In the genomic region with DNA sequence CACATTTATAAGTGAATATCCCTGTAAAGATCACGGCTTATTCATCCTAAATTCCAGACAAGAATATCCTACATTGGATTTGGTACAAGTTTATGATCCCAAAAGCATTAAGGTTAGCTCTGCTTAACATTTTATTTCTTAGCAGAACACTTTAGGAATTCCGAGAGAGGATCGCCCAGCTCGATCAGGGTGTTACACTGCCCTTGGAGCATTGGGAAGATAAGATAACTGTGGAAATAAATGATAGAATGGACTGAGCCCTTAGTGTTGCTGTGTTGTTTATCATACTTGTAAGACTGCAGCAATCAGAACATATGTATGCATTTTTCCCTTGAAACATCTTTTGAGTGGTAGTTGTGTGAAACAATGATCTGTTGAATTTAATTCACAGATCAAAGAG, we compare ENCODE assay signal across 1 cellular context.
TF ChIP-seq lines count a peak whose summit lies in the region.

No MANE protein-coding gene starts in this region.

TF ChIP-seq in GM23338, 12 proteins besides CTCF, POLR2A, EP300 and RAD21:
- TF ChIP-seq NANOG (IDR thresholded peaks at IDR 0.05; ENCODE audit: borderline replicate concordance), result no peak
- no peak for TF ChIP-seq STAT1 (IDR thresholded peaks at IDR 0.05; ENCODE audit: unreplicated experiment)
- TF ChIP-seq, protein P1, sequence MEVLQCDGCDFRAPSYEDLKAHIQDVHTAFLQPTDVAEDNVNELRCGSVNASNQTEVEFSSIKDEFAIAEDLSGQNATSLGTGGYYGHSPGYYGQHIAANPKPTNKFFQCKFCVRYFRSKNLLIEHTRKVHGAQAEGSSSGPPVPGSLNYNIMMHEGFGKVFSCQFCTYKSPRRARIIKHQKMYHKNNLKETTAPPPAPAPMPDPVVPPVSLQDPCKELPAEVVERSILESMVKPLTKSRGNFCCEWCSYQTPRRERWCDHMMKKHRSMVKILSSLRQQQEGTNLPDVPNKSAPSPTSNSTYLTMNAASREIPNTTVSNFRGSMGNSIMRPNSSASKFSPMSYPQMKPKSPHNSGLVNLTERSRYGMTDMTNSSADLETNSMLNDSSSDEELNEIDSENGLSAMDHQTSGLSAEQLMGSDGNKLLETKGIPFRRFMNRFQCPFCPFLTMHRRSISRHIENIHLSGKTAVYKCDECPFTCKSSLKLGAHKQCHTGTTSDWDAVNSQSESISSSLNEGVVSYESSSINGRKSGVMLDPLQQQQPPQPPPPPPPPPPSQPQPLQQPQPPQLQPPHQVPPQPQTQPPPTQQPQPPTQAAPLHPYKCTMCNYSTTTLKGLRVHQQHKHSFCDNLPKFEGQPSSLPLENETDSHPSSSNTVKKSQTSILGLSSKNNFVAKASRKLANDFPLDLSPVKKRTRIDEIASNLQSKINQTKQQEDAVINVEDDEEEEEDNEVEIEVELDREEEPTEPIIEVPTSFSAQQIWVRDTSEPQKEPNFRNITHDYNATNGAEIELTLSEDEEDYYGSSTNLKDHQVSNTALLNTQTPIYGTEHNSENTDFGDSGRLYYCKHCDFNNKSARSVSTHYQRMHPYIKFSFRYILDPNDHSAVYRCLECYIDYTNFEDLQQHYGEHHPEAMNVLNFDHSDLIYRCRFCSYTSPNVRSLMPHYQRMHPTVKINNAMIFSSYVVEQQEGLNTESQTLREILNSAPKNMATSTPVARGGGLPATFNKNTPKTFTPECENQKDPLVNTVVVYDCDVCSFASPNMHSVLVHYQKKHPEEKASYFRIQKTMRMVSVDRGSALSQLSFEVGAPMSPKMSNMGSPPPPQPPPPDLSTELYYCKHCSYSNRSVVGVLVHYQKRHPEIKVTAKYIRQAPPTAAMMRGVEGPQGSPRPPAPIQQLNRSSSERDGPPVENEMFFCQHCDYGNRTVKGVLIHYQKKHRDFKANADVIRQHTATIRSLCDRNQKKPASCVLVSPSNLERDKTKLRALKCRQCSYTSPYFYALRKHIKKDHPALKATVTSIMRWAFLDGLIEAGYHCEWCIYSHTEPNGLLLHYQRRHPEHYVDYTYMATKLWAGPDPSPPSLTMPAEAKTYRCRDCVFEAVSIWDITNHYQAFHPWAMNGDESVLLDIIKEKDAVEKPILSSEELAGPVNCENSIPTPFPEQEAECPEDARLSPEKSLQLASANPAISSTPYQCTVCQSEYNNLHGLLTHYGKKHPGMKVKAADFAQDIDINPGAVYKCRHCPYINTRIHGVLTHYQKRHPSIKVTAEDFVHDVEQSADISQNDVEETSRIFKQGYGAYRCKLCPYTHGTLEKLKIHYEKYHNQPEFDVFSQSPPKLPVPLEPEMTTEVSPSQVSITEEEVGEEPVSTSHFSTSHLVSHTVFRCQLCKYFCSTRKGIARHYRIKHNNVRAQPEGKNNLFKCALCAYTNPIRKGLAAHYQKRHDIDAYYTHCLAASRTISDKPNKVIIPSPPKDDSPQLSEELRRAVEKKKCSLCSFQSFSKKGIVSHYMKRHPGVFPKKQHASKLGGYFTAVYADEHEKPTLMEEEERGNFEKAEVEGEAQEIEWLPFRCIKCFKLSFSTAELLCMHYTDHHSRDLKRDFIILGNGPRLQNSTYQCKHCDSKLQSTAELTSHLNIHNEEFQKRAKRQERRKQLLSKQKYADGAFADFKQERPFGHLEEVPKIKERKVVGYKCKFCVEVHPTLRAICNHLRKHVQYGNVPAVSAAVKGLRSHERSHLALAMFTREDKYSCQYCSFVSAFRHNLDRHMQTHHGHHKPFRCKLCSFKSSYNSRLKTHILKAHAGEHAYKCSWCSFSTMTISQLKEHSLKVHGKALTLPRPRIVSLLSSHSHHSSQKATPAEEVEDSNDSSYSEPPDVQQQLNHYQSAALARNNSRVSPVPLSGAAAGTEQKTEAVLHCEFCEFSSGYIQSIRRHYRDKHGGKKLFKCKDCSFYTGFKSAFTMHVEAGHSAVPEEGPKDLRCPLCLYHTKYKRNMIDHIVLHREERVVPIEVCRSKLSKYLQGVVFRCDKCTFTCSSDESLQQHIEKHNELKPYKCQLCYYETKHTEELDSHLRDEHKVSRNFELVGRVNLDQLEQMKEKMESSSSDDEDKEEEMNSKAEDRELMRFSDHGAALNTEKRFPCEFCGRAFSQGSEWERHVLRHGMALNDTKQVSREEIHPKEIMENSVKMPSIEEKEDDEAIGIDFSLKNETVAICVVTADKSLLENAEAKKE (CRISPR knock-in tag; IDR thresholded peaks at IDR 0.05), result no peak
- TF ChIP-seq JUNB (IDR thresholded peaks at IDR 0.05; ENCODE audit: unreplicated experiment), result no peak
- no peak for TF ChIP-seq EZH2 (IDR thresholded peaks at IDR 0.05; ENCODE audit: low read depth, unreplicated experiment)
- no peak for TF ChIP-seq CREB1 (CRISPR knock-in tag; IDR thresholded peaks at IDR 0.05; ENCODE audit: low read depth)
- TF ChIP-seq ZNF331 (CRISPR knock-in tag; IDR thresholded peaks at IDR 0.05; ENCODE audit: low read depth), result no peak
- TF ChIP-seq, protein P2, sequence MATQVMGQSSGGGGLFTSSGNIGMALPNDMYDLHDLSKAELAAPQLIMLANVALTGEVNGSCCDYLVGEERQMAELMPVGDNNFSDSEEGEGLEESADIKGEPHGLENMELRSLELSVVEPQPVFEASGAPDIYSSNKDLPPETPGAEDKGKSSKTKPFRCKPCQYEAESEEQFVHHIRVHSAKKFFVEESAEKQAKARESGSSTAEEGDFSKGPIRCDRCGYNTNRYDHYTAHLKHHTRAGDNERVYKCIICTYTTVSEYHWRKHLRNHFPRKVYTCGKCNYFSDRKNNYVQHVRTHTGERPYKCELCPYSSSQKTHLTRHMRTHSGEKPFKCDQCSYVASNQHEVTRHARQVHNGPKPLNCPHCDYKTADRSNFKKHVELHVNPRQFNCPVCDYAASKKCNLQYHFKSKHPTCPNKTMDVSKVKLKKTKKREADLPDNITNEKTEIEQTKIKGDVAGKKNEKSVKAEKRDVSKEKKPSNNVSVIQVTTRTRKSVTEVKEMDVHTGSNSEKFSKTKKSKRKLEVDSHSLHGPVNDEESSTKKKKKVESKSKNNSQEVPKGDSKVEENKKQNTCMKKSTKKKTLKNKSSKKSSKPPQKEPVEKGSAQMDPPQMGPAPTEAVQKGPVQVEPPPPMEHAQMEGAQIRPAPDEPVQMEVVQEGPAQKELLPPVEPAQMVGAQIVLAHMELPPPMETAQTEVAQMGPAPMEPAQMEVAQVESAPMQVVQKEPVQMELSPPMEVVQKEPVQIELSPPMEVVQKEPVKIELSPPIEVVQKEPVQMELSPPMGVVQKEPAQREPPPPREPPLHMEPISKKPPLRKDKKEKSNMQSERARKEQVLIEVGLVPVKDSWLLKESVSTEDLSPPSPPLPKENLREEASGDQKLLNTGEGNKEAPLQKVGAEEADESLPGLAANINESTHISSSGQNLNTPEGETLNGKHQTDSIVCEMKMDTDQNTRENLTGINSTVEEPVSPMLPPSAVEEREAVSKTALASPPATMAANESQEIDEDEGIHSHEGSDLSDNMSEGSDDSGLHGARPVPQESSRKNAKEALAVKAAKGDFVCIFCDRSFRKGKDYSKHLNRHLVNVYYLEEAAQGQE (IDR thresholded peaks at IDR 0.05; ENCODE audit: unreplicated experiment), result no peak
- TF ChIP-seq ZNF114 (CRISPR knock-in tag; IDR thresholded peaks at IDR 0.05), result no peak
- TF ChIP-seq POLR2AphosphoS5 (IDR thresholded peaks at IDR 0.05; ENCODE audit: low read depth), result no peak
